In the genomic region with DNA sequence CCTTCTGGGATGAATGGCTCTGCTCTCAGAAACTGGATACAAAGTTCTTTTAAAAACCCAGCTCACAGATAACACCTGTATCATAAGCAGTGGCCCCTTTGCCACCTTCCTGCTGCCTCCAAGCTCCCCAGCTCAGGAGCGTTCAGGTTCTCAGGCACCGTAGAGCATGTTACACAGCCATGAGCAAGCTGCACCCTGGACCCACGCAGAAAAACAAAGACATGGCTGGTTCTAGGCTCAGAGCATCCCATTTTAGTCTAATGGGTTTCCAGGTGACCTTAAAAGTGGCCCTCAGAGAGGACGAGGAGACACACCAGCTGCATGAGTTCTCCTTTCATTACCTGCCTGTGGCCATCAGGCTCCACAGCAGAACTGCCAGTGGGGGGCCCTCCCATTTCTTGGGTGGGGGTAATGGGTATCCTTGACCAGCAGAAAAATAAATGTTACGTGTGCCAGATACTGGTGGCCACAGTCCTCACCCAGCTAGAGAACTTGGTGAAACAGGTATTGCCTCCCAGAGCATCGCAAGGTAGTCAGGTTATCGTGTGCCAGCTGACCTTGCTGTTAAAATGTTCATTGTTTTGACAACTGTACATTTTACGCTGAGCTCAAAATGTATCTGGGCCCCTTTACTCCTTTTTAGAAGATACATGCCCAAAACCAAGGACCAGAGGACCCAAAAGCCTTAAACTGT, we compare ENCODE assay signal across 2 cellular contexts.
TF ChIP-seq lines count a peak whose summit lies in the region.

No MANE protein-coding gene starts in this region.

TF ChIP-seq in HEK293, 187 proteins besides CTCF, POLR2A, EP300 and RAD21:
- TF ChIP-seq GLIS2 (tag by site-specific recombination; IDR thresholded peaks at IDR 0.05), result 0 out of 2 replicates have a peak, but pooled peaks have one; percentile 21
- no peak for TF ChIP-seq ZNF707 (tag by site-specific recombination; IDR thresholded peaks at IDR 0.05)

TF ChIP-seq in H1, 55 proteins besides CTCF, POLR2A, EP300 and RAD21:
- peak; percentile 39 for TF ChIP-seq POLR2AphosphoS5 (IDR thresholded peaks at IDR 0.05; ENCODE audit: low read depth, low read length)
- TF ChIP-seq TBP (IDR thresholded peaks at IDR 0.05; ENCODE audit: low read depth, low read length), result no peak
